Comparison of ENCODE assay signal across 23 cellular contexts in the genomic region with DNA sequence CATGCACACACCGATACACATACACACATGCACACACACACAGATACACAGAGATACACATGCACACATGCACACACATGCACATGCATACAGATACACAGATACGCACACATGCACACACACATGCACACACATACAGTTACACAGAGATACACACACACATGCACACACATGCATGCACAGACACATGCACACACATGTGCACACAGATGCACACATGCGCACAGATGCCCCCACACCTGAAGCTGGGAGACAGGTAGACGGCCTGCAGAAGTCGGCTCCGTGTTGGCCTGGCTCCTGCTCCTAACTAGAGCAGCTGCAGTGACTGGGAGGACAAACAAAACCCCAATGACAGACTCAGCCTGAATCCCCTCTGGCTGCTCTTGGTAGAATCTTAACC. TPM values are rescaled to one million over a fixed set of nuclear protein-coding genes. Genes with fewer than 3 reads are reported as not detected.
DNase-seq lines count a peak whose midpoint lies in the region; ATAC-seq, FAIRE-seq and TF ChIP-seq lines count a peak whose summit lies in the region.
"Had no signal": no experiment of that assay in that cellular context is flagged by ENCODE, and none has a peak within 500 bp of the region (broad histone marks: within the 10 kb centered on the region; RNA-seq: fewer than 3 reads in every experiment).

No MANE protein-coding gene starts in this region.

- TF ChIP-seq RAD21 in GM12878 (IDR thresholded peaks at IDR 0.05; ENCODE audit: insufficient read depth, low read depth, low read length) = no peak

- H3K9ac ChIP-seq in GM12878 (ENCODE audit: control insufficient read depth, insufficient read depth, low read length) (no peak overlapping the region), mesenchymal stem cell (ENCODE audit: low read length) (no peak overlapping the region)

- no peak overlapping the region for H2BK15ac ChIP-seq in mesenchymal stem cell (ENCODE audit: low read depth, poor library complexity, severe bottlenecking)

- no peaks in the 10 kb centered on the region for H3K79me1 ChIP-seq in mesenchymal stem cell (replicated peaks; ENCODE audit: low read length, poor library complexity, severe bottlenecking)

- H3K27ac Mint-ChIP-seq in CD4-positive, alpha-beta T cell = no peak overlapping the region
- H3K27ac Mint-ChIP-seq: CD4-positive, alpha-beta memory T cell; IgD-negative memory B cell had no signal

- no peak overlapping the region for H3K27ac ChIP-seq in GM12878 (ENCODE audit: control insufficient read depth, insufficient read depth)
- H3K27ac ChIP-seq in mesenchymal stem cell (ENCODE audit: low read length, poor library complexity, severe bottlenecking) = no peak overlapping the region
- H3K27ac ChIP-seq in CD4-positive, alpha-beta T cell (ENCODE audit: low read depth, low read length) = no peak overlapping the region
- H3K27ac ChIP-seq: RWPE1 had no signal

- H3K23ac ChIP-seq in mesenchymal stem cell (ENCODE audit: low read length in 2 of 2) = no peak overlapping the region

- H2AFZ ChIP-seq in GM12878 (ENCODE audit: control insufficient read depth, low read depth, low read length) = no peak overlapping the region
- H2AFZ ChIP-seq in mesenchymal stem cell (ENCODE audit: low read depth, low read length) = no peak overlapping the region

- no peaks in the 10 kb centered on the region for H3K36me3 Mint-ChIP-seq in CD4-positive, alpha-beta T cell (ENCODE audit: low read depth)
- H3K36me3 Mint-ChIP-seq: CD4-positive, alpha-beta memory T cell had no signal

- no peaks in the 10 kb centered on the region for H3K79me2 ChIP-seq in GM12878 (ENCODE audit: control insufficient read depth, insufficient read depth, low read length)

- H3K36me3 ChIP-seq in GM12878 (ENCODE audit: control insufficient read depth in 2 of 2, insufficient read depth in 2 of 2, low read length in 1 of 2) (no peaks in the 10 kb centered on the region), mesenchymal stem cell (ENCODE audit: control insufficient read depth in 1 of 2, insufficient read depth in 2 of 2, low read depth in 1 of 2, low read length in 2 of 2) (no peaks in the 10 kb centered on the region)
- H3K36me3 ChIP-seq: HAP-1 had no signal

- no peak for TF ChIP-seq POLR2A in GM12878 (IDR thresholded peaks at IDR 0.05; ENCODE audit: low read depth, low read length)

- H3K4me1 Mint-ChIP-seq in CD4-positive, alpha-beta T cell (ENCODE audit: low read depth) = no peaks in the 10 kb centered on the region
- H3K4me1 Mint-ChIP-seq: CD4-positive, alpha-beta memory T cell; IgD-negative memory B cell had no signal

- no peak overlapping the region for H3K4me3 ChIP-seq in GM12878
- H3K4me3 ChIP-seq in mesenchymal stem cell (ENCODE audit: insufficient read depth in 1 of 2, low read depth in 1 of 2, low read length in 2 of 2) = no peak overlapping the region
- H3K4me3 ChIP-seq: HAP-1 had no signal

- H3K18ac ChIP-seq in mesenchymal stem cell (ENCODE audit: low read depth in 1 of 2, low read length in 2 of 2) = no peak overlapping the region

- TF ChIP-seq EP300 in GM12878 (IDR thresholded peaks at IDR 0.05; ENCODE audit: borderline replicate concordance in 1 of 2, control insufficient read depth in 1 of 2, low read depth in 2 of 2, low read length in 2 of 2) = no peak

- H3K4me1 ChIP-seq in GM12878 (ENCODE audit: control insufficient read depth, insufficient read depth, low read length) = no peaks in the 10 kb centered on the region
- no peaks in the 10 kb centered on the region for H3K4me1 ChIP-seq in mesenchymal stem cell (ENCODE audit: control insufficient read depth, insufficient read depth, low read depth, low read length)
- H3K4me1 ChIP-seq: HAP-1 had no signal

- ATAC-seq in left ventricle myocardium superior (no peak), GM12878 (no peak), GM21717 (IDR thresholded peaks at IDR 0.05; ENCODE audit: unreplicated experiment) (no peak)
- ATAC-seq in CD4-positive, alpha-beta T cell (ENCODE audit: poor library complexity) = no peak

- no peaks in the 10 kb centered on the region for H3K9me3 Mint-ChIP-seq in CD4-positive, alpha-beta T cell
- H3K9me3 Mint-ChIP-seq: CD4-positive, alpha-beta memory T cell had no signal

- TF ChIP-seq CTCF in GM12878 (IDR thresholded peaks at IDR 0.05 in 2 of 3, conservative IDR thresholded peaks at IDR 0.05 in 1 of 3; ENCODE audit: control insufficient read depth in 2 of 3, extremely low read depth in 1 of 3, insufficient read depth in 1 of 3, low read depth in 3 of 3, low read length in 3 of 3) = no peak
- TF ChIP-seq CTCF in CD4-positive, alpha-beta T cell (IDR thresholded peaks at IDR 0.05) = no peak

- no peaks in the 10 kb centered on the region for H4K20me1 ChIP-seq in GM12878 (ENCODE audit: control insufficient read depth, insufficient read depth)

- no peak overlapping the region for H2BK5ac ChIP-seq in mesenchymal stem cell (ENCODE audit: low read depth, low read length, poor library complexity, severe bottlenecking)

- FAIRE-seq in GM12878 (lab: Jason Lieb, UNC) (no peak), urothelium cell line (lab: Jason Lieb, UNC) (peak; percentile 65), frontal cortex (lab: Jason Lieb, UNC) (no peak)

- peak overlapping the region; percentile 19 for H4K91ac ChIP-seq in mesenchymal stem cell (ENCODE audit: low read length)

- CTCF ChIA-PET in GM12878 (lab: Yijun Ruan, JAX) = no interaction called here
- CTCF ChIA-PET in CD4-positive, alpha-beta T cell (lab: Charles Lee) = no interaction called here

- in situ Hi-C loops in GM12878 (cut with MboI) = no loop called here

- RAD21 ChIA-PET in GM12878 (lab: Charles Lee; ENCODE audit: unreplicated experiment) = no interaction called here

- intact Hi-C loops in cardiac septum (cut with DNase I) = no loop called here
- intact Hi-C loops in left ventricle myocardium superior (cut with micrococcal nuclease) = no loop called here
- intact Hi-C loops in GM12878 (cut with micrococcal nuclease; ENCODE audit: unreplicated experiment) = no loop called here
- intact Hi-C loops in CD4-positive, alpha-beta T cell (cut with DNase I, micrococcal nuclease) = no loop called here

- no peak overlapping the region for H3K4me3 Mint-ChIP-seq in CD4-positive, alpha-beta T cell
- H3K4me3 Mint-ChIP-seq: CD4-positive, alpha-beta memory T cell; IgD-negative memory B cell had no signal

- peak; percentile 62 for DNase-seq in cardiac septum (ENCODE audit: low spot score)
- no peak for DNase-seq in left ventricle myocardium superior
- no peak for DNase-seq in GM12878 (ENCODE audit: low read depth, low spot score)
- DNase-seq in mesenchymal stem cell = no peak
- DNase-seq in urothelium cell line (ENCODE audit: low spot score) = no peak
- DNase-seq in frontal cortex (ENCODE audit: low spot score in 2 of 2) = no peak
- DNase-seq in CD4-positive, alpha-beta T cell = no peak
- DNase-seq: ACHN; CD4-positive, alpha-beta memory T cell; DND-41; GDM1; NCI-H1417 treated with DMSO at 0.1 percent for 48 hours; NCI-H2029; NCI-H2227 treated with DMSO at 0.1 percent for 48 hours; NCI-H524 treated with DMSO at 0.1 percent for 48 hours; NK-92 treated with Interleukin-12 subunit alpha and Interleukin-12 subunit beta, amount 100 ng/mL, for 24 hours; OCI-M1 had no signal

- H4K8ac ChIP-seq in mesenchymal stem cell (ENCODE audit: low read length) = no peak overlapping the region

- H3K9me3 ChIP-seq in GM12878 (replicated peaks; ENCODE audit: control insufficient read depth, insufficient read depth, low read length) (no peaks in the 10 kb centered on the region), mesenchymal stem cell (ENCODE audit: control insufficient read depth, low read length) (no peaks in the 10 kb centered on the region)
- no peaks in the 10 kb centered on the region for H3K9me3 ChIP-seq in CD4-positive, alpha-beta T cell (ENCODE audit: control insufficient read depth, low read length)
- H3K9me3 ChIP-seq: HAP-1 had no signal

- H2BK120ac ChIP-seq in mesenchymal stem cell (ENCODE audit: low read depth, low read length) = no peak overlapping the region

- H3K27me3 ChIP-seq in GM12878 (replicated peaks in 1 of 2; ENCODE audit: control insufficient read depth in 2 of 2, insufficient read depth in 2 of 2, low read length in 1 of 2) = no peaks in the 10 kb centered on the region; a peak in 1 of 4 replicates
- H3K27me3 ChIP-seq in mesenchymal stem cell (ENCODE audit: control insufficient read depth in 1 of 2, insufficient read depth in 1 of 2, low read length in 2 of 2) = peaks cover 22 to 43% of the 10 kb centered on the region in 2 experiments
- peaks cover 4% of the 10 kb centered on the region for H3K27me3 ChIP-seq in CD4-positive, alpha-beta T cell (ENCODE audit: control insufficient read depth, insufficient read depth, low read length)

- no peak overlapping the region for H2AK5ac ChIP-seq in mesenchymal stem cell (ENCODE audit: low read length, severe bottlenecking)

- BruUV-seq in GM12878 (replicated peaks; lab: Mats Ljungman, UMichigan) = no TSS peak

- no peak overlapping the region for H2BK12ac ChIP-seq in mesenchymal stem cell (ENCODE audit: low read length in 2 of 2)

- no peak overlapping the region for H3K4ac ChIP-seq in mesenchymal stem cell (ENCODE audit: low read depth in 1 of 2, low read length in 2 of 2)

- no peak overlapping the region for H3K14ac ChIP-seq in mesenchymal stem cell (ENCODE audit: low read length in 2 of 2)

- SMC1A ChIA-PET in GM12878 (lab: Charles Lee; ENCODE audit: uncharacterized antibody, unreplicated experiment) = no interaction called here

- POLR2A ChIA-PET in GM12878 (lab: Charles Lee) = no interaction called here
- POLR2A ChIA-PET in CD4-positive, alpha-beta T cell (lab: Charles Lee) = no interaction called here

- H3K27me3 Mint-ChIP-seq in CD4-positive, alpha-beta T cell = no peaks in the 10 kb centered on the region
- H3K27me3 Mint-ChIP-seq: IgD-negative memory B cell had no signal

- 81% methylated on average over 6 of the region's 6 CpGs for WGBS in GM12878 (ENCODE audit: insufficient coverage, insufficient replicate concordance, low lambda C conversion rate, missing lambda C conversion rate)
- WGBS in mesenchymal stem cell = 96% methylated on average over 6 of the region's 6 CpGs

- H3K4me2 ChIP-seq in GM12878 (ENCODE audit: control insufficient read depth, insufficient read depth) (no peak overlapping the region), mesenchymal stem cell (ENCODE audit: low read length, poor library complexity, severe bottlenecking) (no peak overlapping the region)

RNA-seq across cellular contexts. Expression of gene PSAPL1, which starts 46.8 kb away (rescaled TPM):
- total RNA-seq in cardiac septum (not detected), left ventricle myocardium superior (not detected), GM12878 (2014; rRNA removed) (not detected in 2 replicates), GM12878 (2014; rRNA removed; fragmentation: Illumina TruSeq; extraction: Trizol) (not detected in 2 replicates), GM12878 (2021) (not detected in 2 replicates), frontal cortex (not detected)
- total RNA-seq in GM12878 (2013; cell fraction: nucleolus; rRNA removed) = not detected in 2 replicates
- polyA plus RNA-seq in GM12878 (2011; ENCODE audit: low read depth) = not detected
- polyA plus RNA-seq in GM12878 (2011; rRNA removed) (not detected in 2 replicates), GM12878 (2014; fragmentation: Illumina TruSeq; extraction: Trizol) (not detected in 2 replicates), GM12878 (2014; fragmentation: Nextera tagmentation; extraction: Ambion mirVana) (not detected), GM12878 (2014; rRNA removed) (not detected in 2 replicates), GM12878 (2016; fragmentation: Nextera tagmentation; extraction: Ambion mirVana) (not detected)
- polyA plus RNA-seq in GM12878 (2011; cell fraction: cytosol; rRNA removed) = not detected in 2 replicates
- polyA plus RNA-seq in GM12878 (2011; cell fraction: nucleus; rRNA removed) = not detected in 2 replicates
- not detected in 2 replicates for polyA plus RNA-seq in GM12878 (2012)
- polyA minus RNA-seq in GM12878 (2011; rRNA and poly(A)+ RNA removed) = not detected in 2 replicates
- not detected in 2 replicates for polyA minus RNA-seq in GM12878 (2011; cell fraction: cytosol; rRNA and poly(A)+ RNA removed)
- polyA minus RNA-seq in GM12878 (2011; cell fraction: nucleus; rRNA and poly(A)+ RNA removed) = not detected in 2 replicates
- not detected for polyA plus RNA-seq in mesenchymal stem cell (2013, experiment 1 of 2)
- not detected for polyA plus RNA-seq in mesenchymal stem cell (2013, experiment 2 of 2)
- total RNA-seq in CD4-positive, alpha-beta T cell = not detected
- total RNA-seq: CD4-positive, alpha-beta memory T cell; LHCN-M2; SK-MEL-5 had no signal
- polyA plus RNA-seq: CD4-positive, alpha-beta memory T cell; IgD-negative memory B cell had no signal
